Comparison of ENCODE assay signal across 31 cellular contexts in the genomic region with DNA sequence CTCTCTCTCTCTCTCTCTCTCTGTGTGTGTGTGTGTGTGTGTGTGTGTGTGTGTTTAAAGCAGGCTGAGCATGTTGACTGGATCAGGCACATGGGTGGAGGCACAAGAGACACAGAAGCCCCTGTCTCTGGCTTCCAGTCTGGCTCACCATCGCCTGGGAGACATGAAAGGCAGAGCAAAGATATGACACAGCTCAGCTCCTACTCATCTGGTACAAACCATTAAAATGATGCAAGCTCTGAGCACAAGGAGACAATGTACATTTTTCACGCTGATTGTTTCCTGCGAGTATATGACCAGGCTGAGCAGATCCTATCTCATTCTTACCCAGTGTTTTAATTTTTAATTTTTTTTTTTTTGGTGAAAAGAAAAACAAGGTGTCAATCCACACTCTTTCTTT. TPM values are rescaled to one million over a fixed set of nuclear protein-coding genes. Genes with fewer than 3 reads are reported as not detected.
"Had no signal": no experiment of that assay in that cellular context is flagged by ENCODE, and none has a peak within 500 bp of the region (broad histone marks: within the 10 kb centered on the region; RNA-seq: fewer than 3 reads in every experiment).

No MANE protein-coding gene starts in this region.

- ATAC-seq: activated CD8-positive, alpha-beta T cell treated with anti-CD3 and anti-CD28 coated beads, Interleukin-2, amount 10 ng/mL, durations not matched to agents 7 days and 5 days; WTC11 had no signal

- H3K27ac Mint-ChIP-seq: activated CD8-positive, alpha-beta T cell treated with anti-CD3 and anti-CD28 coated beads, Interleukin-2, amount 10 ng/mL, durations not matched to agents 7 days and 5 days; activated naive CD4-positive, alpha-beta T cell treated with anti-CD3 and anti-CD28 coated beads, Interleukin-2, amount 50 U/mL, for 72 hours; brain; IgD-negative memory B cell; T-helper 2 cell treated with Interferon-gamma antibody and Interleukin-4, amounts not matched to agents 5 μg/mL and 100 μg/mL, for 36 hours; WTC11 had no signal

- H3K27ac ChIP-seq: cardiac muscle cell, KMS-11, SJCRH30 had no signal

- H3K36me3 Mint-ChIP-seq: activated naive CD4-positive, alpha-beta T cell treated with anti-CD3 and anti-CD28 coated beads, Interleukin-2, amount 50 U/mL, for 72 hours; brain; IgD-negative memory B cell; WTC11 had no signal

- H3K4me3 Mint-ChIP-seq: activated CD8-positive, alpha-beta T cell treated with anti-CD3 and anti-CD28 coated beads, Interleukin-2, amount 10 ng/mL, durations not matched to agents 7 days and 5 days; IgD-negative memory B cell; T-helper 2 cell treated with Interferon-gamma antibody and Interleukin-4, amounts not matched to agents 5 μg/mL and 100 μg/mL, for 36 hours; WTC11 had no signal

- H3K9me3 Mint-ChIP-seq: activated naive CD4-positive, alpha-beta T cell treated with anti-CD3 and anti-CD28 coated beads, Interleukin-2, amount 50 U/mL, for 72 hours; brain; IgD-negative memory B cell; T-helper 2 cell treated with Interferon-gamma antibody and Interleukin-4, amounts not matched to agents 5 μg/mL and 100 μg/mL, for 36 hours; WTC11 had no signal

- DNase-seq: activated CD4-positive, alpha-beta T cell treated with anti-CD3 and anti-CD28 coated beads for 48 hours; activated CD4-positive, alpha-beta T cell treated with anti-CD3 and anti-CD28 coated beads, Interleukin-2, amount 50 U/mL, for 4 hours; activated CD4-positive, CD25-positive, alpha-beta regulatory T cell treated with anti-CD3 and anti-CD28 coated beads, Interleukin-2, amount 50 U/mL, for 72 hours; activated CD8-positive, alpha-beta memory T cell treated with anti-CD3 and anti-CD28 coated beads, Interleukin-2, amount 50 U/mL, for 48 hours; activated CD8-positive, alpha-beta T cell treated with anti-CD3 and anti-CD28 coated beads, Interleukin-2, amount 10 ng/mL, durations not matched to agents 7 days and 5 days; activated effector memory CD4-positive, alpha-beta T cell treated with anti-CD3 and anti-CD28 coated beads, Interleukin-2, amount 50 U/mL, for 16 hours; activated naive CD4-positive, alpha-beta T cell treated with Interleukin-2 at 50 U/mL for 16 hours; activated T-cell treated with anti-CD3 and anti-CD28 coated beads, Interleukin-2, amount 50 U/mL, for 1 hour; amygdala; NCI-H1092 treated with DMSO at 0.1 percent for 48 hours; NCI-H1417 treated with DMSO at 0.1 percent for 48 hours; NCI-H1694; NCI-H2029; NCI-H2171; NCI-H510A; NCI-H526 treated with DMSO at 0.1 percent for 48 hours; Right ventricle myocardium superior; RPMI8226; SW 1271 had no signal

RNA-seq across cellular contexts. Expression of a gene that starts 9.5 kb away (rescaled TPM):
- total RNA-seq: activated CD8-positive, alpha-beta T cell treated with anti-CD3 and anti-CD28 coated beads, Interleukin-2, amount 10 ng/mL, durations not matched to agents 7 days and 5 days; activated naive CD4-positive, alpha-beta T cell treated with anti-CD3 and anti-CD28 coated beads, Interleukin-2, amount 50 U/mL, for 72 hours; astrocyte; cardiac muscle cell; MCF 10A; OCI-LY7; Right ventricle myocardium superior; SJCRH30; T-helper 1 cell treated with Interleukin-12 subunit alpha and Interleukin-12 subunit beta and Interleukin-4 antibody, amounts not matched to agents 30 ng/mL and 1 ng/mL, for 36 hours; WTC11 had no signal
- polyA plus RNA-seq: cardiac muscle cell, IgD-negative memory B cell had no signal
